23 cellular contexts compared by ENCODE assay signal in genomic region chr1:22410928-22411495, GRCh38. TPM values are rescaled to one million over a fixed set of nuclear protein-coding genes. Genes with fewer than 3 reads are reported as not detected.
DNase-seq lines count a peak whose midpoint lies in the region; ATAC-seq and TF ChIP-seq lines count a peak whose summit lies in the region.
"Had no signal": no experiment of that assay in that cellular context is flagged by ENCODE, and none has a peak within 500 bp of the region (broad histone marks: within the 10 kb centered on the region; RNA-seq: fewer than 3 reads in every experiment).

No MANE protein-coding gene starts in this region.

- peaks cover 4% of the 10 kb centered on the region for H3K36me3 Mint-ChIP-seq in mesothelial cell of epicardium
- no peaks in the 10 kb centered on the region for H3K36me3 Mint-ChIP-seq in activated naive CD4-positive, alpha-beta T cell treated with anti-CD3 and anti-CD28 coated beads, Interleukin-2, amount 50 U/mL, for 72 hours
- H3K36me3 Mint-ChIP-seq: CD4-positive, CD25-positive, alpha-beta regulatory T cell; IgD-negative memory B cell had no signal

- no peak overlapping the region for H2BK15ac ChIP-seq in IMR-90 (ENCODE audit: low read depth, low read length)

- no peaks in the 10 kb centered on the region for H3K36me3 ChIP-seq in IMR-90 (ENCODE audit: control insufficient read depth, insufficient read depth, low read length)
- H3K36me3 ChIP-seq: BLaER1 had no signal

- H3K23ac ChIP-seq in IMR-90 (ENCODE audit: low read depth, low read length): no peak overlapping the region

- no TSS peak for BruUV-seq in IMR-90 (replicated peaks; lab: Mats Ljungman, UMichigan)

- H3K56ac ChIP-seq in IMR-90 (ENCODE audit: extremely low read depth, insufficient read depth, low read length): no peak overlapping the region

- no peak for TF ChIP-seq RAD21 in IMR-90 (IDR thresholded peaks at IDR 0.05; ENCODE audit: low read length)

- 0 out of 2 replicates have a peak, but pooled peaks cover 2% of the 10 kb centered on the region for H3K9me1 ChIP-seq in IMR-90 (ENCODE audit: insufficient read depth, low read length)

- peaks cover 16% of the 10 kb centered on the region; the same call in 1 of the 2 replicates for H3K4me1 ChIP-seq in IMR-90 (ENCODE audit: control insufficient read depth, insufficient read depth, low read length)
- H3K4me1 ChIP-seq: BLaER1 had no signal

- H2BK5ac ChIP-seq in IMR-90 (ENCODE audit: low read depth, low read length, poor library complexity, severe bottlenecking): no peak overlapping the region

- intact Hi-C loops in IMR-90 (cut with micrococcal nuclease): loop anchor here (10.0 kb wide), 1 partner anchor 386 kb away; no protein-coding TSS in a partner anchor

- WGBS in IMR-90 (ENCODE audit: extremely low coverage in 2 of 2, insufficient read length in 1 of 2), 2 experiments: no CpG with 5 or more reads among the region's 10 CpGs

- in situ Hi-C loops in IMR-90 (cut with MboI; ENCODE audit: low sequenced_read_pairs): no loop called here

- no peaks in the 10 kb centered on the region for H3K27me3 Mint-ChIP-seq in mesothelial cell of epicardium (ENCODE audit: low read depth)
- H3K27me3 Mint-ChIP-seq: CD4-positive, CD25-positive, alpha-beta regulatory T cell had no signal

- no peak overlapping the region for H4K5ac ChIP-seq in IMR-90 (ENCODE audit: low read depth, low read length)

- H3K18ac ChIP-seq in IMR-90 (ENCODE audit: low read depth, low read length): no peak overlapping the region

- no peak overlapping the region for H2BK20ac ChIP-seq in IMR-90 (ENCODE audit: low read depth, low read length)

- CTCF ChIA-PET in IMR-90 (lab: Yijun Ruan, JAX): no interaction called here

- no peaks in the 10 kb centered on the region for H3K79me1 ChIP-seq in IMR-90 (ENCODE audit: low read depth in 1 of 2, low read length in 2 of 2)

- peaks cover 6% of the 10 kb centered on the region for H3K9me3 Mint-ChIP-seq in mesothelial cell of epicardium
- no peaks in the 10 kb centered on the region for H3K9me3 Mint-ChIP-seq in activated naive CD4-positive, alpha-beta T cell treated with anti-CD3 and anti-CD28 coated beads, Interleukin-2, amount 50 U/mL, for 72 hours
- H3K9me3 Mint-ChIP-seq: IgD-negative memory B cell had no signal

- H4K20me1 ChIP-seq in IMR-90 (ENCODE audit: insufficient read depth, low read length): no peaks in the 10 kb centered on the region; the same call in 1 of the 2 replicates
- H4K20me1 ChIP-seq: BLaER1 had no signal

- no peak overlapping the region for H2AK9ac ChIP-seq in IMR-90 (replicated peaks; ENCODE audit: low read depth, low read length, poor library complexity)

- H3K9ac ChIP-seq in IMR-90 (ENCODE audit: low read depth, low read length): no peak overlapping the region
- H3K9ac ChIP-seq: BLaER1 had no signal

- no peak overlapping the region for H2AK5ac ChIP-seq in IMR-90 (ENCODE audit: low read depth, low read length)

- H3K4me3 Mint-ChIP-seq in mesothelial cell of epicardium: no peak overlapping the region
- H3K4me3 Mint-ChIP-seq: CD4-positive, CD25-positive, alpha-beta regulatory T cell; IgD-negative memory B cell had no signal

- TF ChIP-seq CTCF in AG10803 (conservative IDR thresholded peaks at IDR 0.05; ENCODE audit: low read length) (no peak), IMR-90 (conservative IDR thresholded peaks at IDR 0.05; ENCODE audit: low read depth, low read length) (no peak), fibroblast of the aortic adventitia (IDR thresholded peaks at IDR 0.05; ENCODE audit: insufficient read depth, low read length) (no peak), mesothelial cell of epicardium (IDR thresholded peaks at IDR 0.05; ENCODE audit: unreplicated experiment) (no peak)

- no peak overlapping the region for H3K4ac ChIP-seq in IMR-90 (ENCODE audit: low read depth, low read length)

- dilution Hi-C loops in IMR-90 (cut with HindIII; ENCODE audit: low sequenced_read_pairs, unreplicated experiment): no loop called here

- peak overlapping the region; percentile 43 for H3K27ac Mint-ChIP-seq in mesothelial cell of epicardium
- H3K27ac Mint-ChIP-seq in activated naive CD4-positive, alpha-beta T cell treated with anti-CD3 and anti-CD28 coated beads, Interleukin-2, amount 50 U/mL, for 72 hours: no peak overlapping the region
- H3K27ac Mint-ChIP-seq: CD4-positive, CD25-positive, alpha-beta regulatory T cell; IgD-negative memory B cell had no signal

- peaks cover 63% of the 10 kb centered on the region for H3K4me1 Mint-ChIP-seq in mesothelial cell of epicardium
- H3K4me1 Mint-ChIP-seq: CD4-positive, CD25-positive, alpha-beta regulatory T cell; IgD-negative memory B cell had no signal

- H3K27me3 ChIP-seq in IMR-90 (ENCODE audit: control insufficient read depth, insufficient read depth, low read length): peaks cover 30% of the 10 kb centered on the region
- H3K27me3 ChIP-seq: BLaER1 had no signal

- H3K4me2 ChIP-seq in IMR-90 (ENCODE audit: low read depth, low read length): no peak overlapping the region
- H3K4me2 ChIP-seq: BLaER1 had no signal

- no peak overlapping the region for H2BK120ac ChIP-seq in IMR-90 (ENCODE audit: low read depth, low read length)

- POLR2A ChIA-PET in IMR-90 (lab: Charles Lee; ENCODE audit: unreplicated experiment): no interaction called here

- no peak overlapping the region for H3K4me3 ChIP-seq in AG10803 (ENCODE audit: low read length)
- no peak overlapping the region for H3K4me3 ChIP-seq in IMR-90 (ENCODE audit: insufficient read depth, low read depth, low read length)
- H3K4me3 ChIP-seq in fibroblast of the aortic adventitia (ENCODE audit: low read depth, low read length): no peak overlapping the region
- H3K4me3 ChIP-seq: BLaER1 had no signal

- ATAC-seq in IMR-90 (ENCODE audit: low read depth) (no peak), GM21390 (IDR thresholded peaks at IDR 0.05; ENCODE audit: unreplicated experiment) (no peak)
- ATAC-seq in activated naive CD4-positive, alpha-beta T cell treated with anti-CD3 and anti-CD28 coated beads, Interleukin-2, amount 50 U/mL, for 72 hours: no peak
- ATAC-seq: HCT116, Panc1 had no signal

- peaks cover 3% of the 10 kb centered on the region; the same call in 1 of the 2 replicates for H3K9me3 ChIP-seq in IMR-90 (ENCODE audit: control insufficient read depth, insufficient read depth, low read length)
- H3K9me3 ChIP-seq: BLaER1 had no signal

- H2AFZ ChIP-seq in IMR-90 (replicated peaks; ENCODE audit: low read length, poor library complexity): no peak overlapping the region

- no peak overlapping the region for H3K14ac ChIP-seq in IMR-90 (replicated peaks; ENCODE audit: low read depth, low read length)

- no peak for TF ChIP-seq POLR2A in IMR-90 (IDR thresholded peaks at IDR 0.05; ENCODE audit: low read depth, low read length)

- no peak overlapping the region for H4K91ac ChIP-seq in IMR-90 (ENCODE audit: insufficient read depth, low read depth, low read length)

- H3K27ac ChIP-seq in IMR-90 (ENCODE audit: insufficient read depth, low read length): no peak overlapping the region
- H3K27ac ChIP-seq: BLaER1, RWPE1 had no signal

- DNase-seq in AG10803 (ENCODE audit: low read depth) (peak; percentile 16), IMR-90 (no peak), fibroblast of the aortic adventitia (ENCODE audit: low read depth) (peak; percentile 18), mesothelial cell of epicardium (ENCODE audit: low spot score in 2 of 2, unreplicated experiment in 2 of 2) (no peak), HUDEP-2 (lab: John Stamatoyannopoulos, UW; ENCODE audit: unreplicated experiment in 76 of 76) (no peak), amygdala (lab: John Stamatoyannopoulos, UW) (no peak)
- DNase-seq in activated naive CD4-positive, alpha-beta T cell treated with anti-CD3 and anti-CD28 coated beads, Interleukin-2, amount 50 U/mL, for 72 hours (ENCODE audit: low spot score in 2 of 2): no peak
- DNase-seq: CD4-positive, CD25-positive, alpha-beta regulatory T cell; DMS53; NCI-H1092; NCI-H1417 treated with DMSO at 0.1 percent for 48 hours; NCI-H1694 treated with DMSO at 0.1 percent for 48 hours; NCI-H2081; NCI-H226; NCI-H510A; NCI-H69; SHP77 had no signal

- no peak overlapping the region for H4K8ac ChIP-seq in IMR-90 (ENCODE audit: low read depth in 2 of 2, low read length in 2 of 2)

TF ChIP-seq in IMR-90, 13 proteins besides CTCF, POLR2A, EP300 and RAD21:
- no peak for TF ChIP-seq USF2 (IDR thresholded peaks at IDR 0.05; ENCODE audit: low read depth, low read length)
- TF ChIP-seq CEBPB (IDR thresholded peaks at IDR 0.05; ENCODE audit: low read depth, low read length): peak; percentile 28; the same call in 1 of the 2 replicates

RNA-seq across cellular contexts. Expression of gene ZBTB40, which starts 40.6 kb away (rescaled TPM):
- 8.9 and 9.7 TPM in 2 replicates for total RNA-seq in IMR-90 (2012; rRNA removed)
- 5.2 and 6.0 TPM in 2 replicates for polyA plus RNA-seq in IMR-90 (2012; rRNA removed)
- polyA plus RNA-seq in IMR-90 (2012; cell fraction: cytosol; rRNA removed): 1.7 TPM in 2 replicates
- 24.5 and 27.8 TPM in 2 replicates for polyA plus RNA-seq in IMR-90 (2012; cell fraction: nucleus; rRNA removed; ENCODE audit: low replicate concordance)
- total RNA-seq in fibroblast of the aortic adventitia (ENCODE audit: low replicate concordance): 8.6 and 10.0 TPM in 2 replicates
- 24.3 to 26.8 TPM (median 24.8 TPM) in 3 replicates for total RNA-seq in mesothelial cell of epicardium
- total RNA-seq in activated naive CD4-positive, alpha-beta T cell treated with anti-CD3 and anti-CD28 coated beads, Interleukin-2, amount 50 U/mL, for 72 hours: 10 to 100 TPM; 15.9 to 16.3 TPM

Comparison
In these comparisons a context has a peak if more than half of its experiments do, and no peak if none do; other contexts are left out.
1. DNase-seq: peak in AG10803 (single experiment) and fibroblast of the aortic adventitia (single experiment); none in IMR-90 (single experiment), mesothelial cell of epicardium (0 of 2), activated naive CD4-positive, alpha-beta T cell treated with anti-CD3 and anti-CD28 coated beads, Interleukin-2, amount 50 U/mL, for 72 hours (0 of 2), HUDEP-2 (0 of 76) and amygdala (0 of 56).